ENCODE assay signal across 8 cellular contexts in the genomic region with DNA sequence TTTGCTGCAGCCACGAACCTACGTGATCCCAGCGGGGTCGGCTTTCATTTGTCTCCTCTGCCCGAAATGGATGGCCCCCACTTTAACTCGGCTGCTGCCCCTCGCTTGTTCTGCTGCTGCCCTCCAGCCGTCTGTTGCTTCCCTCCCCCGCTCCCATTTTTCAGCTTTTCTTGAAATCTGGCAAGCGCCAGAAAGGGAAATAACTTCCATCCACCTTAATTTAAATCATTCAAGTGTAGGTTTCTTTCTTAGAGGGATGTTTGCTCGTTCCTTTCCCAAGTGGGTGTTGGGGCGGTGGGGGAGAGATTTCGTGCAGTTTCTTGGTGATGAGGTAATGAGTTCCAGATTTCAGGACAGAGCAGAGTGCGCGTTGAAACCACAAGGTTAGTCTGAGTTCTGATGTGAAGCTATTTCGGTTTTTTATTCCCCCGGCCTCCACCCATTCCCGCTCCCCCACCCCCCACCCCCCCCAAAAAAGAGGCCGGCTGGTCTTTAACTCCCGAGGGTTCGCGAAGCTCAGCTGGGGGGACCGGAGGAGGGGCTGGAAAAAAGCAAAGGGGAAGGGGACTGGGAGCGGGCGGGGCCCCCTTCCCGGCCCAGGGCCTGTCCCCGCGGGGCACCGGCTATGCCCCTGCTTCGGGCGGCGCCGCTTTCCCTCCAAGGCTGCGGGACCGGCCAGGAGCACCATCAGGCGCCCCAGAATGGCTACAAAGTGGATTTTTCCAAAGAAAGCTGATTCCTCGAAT. TPM values are rescaled to one million over a fixed set of nuclear protein-coding genes. Genes with fewer than 3 reads are reported as not detected.
DNase-seq lines count a peak whose midpoint lies in the region; ATAC-seq, FAIRE-seq and TF ChIP-seq lines count a peak whose summit lies in the region.

No MANE protein-coding gene starts in this region.

- H3K27me3 Mint-ChIP-seq in CD4-positive, CD25-positive, alpha-beta regulatory T cell = peaks cover 22% of the 10 kb centered on the region
- H3K27me3 Mint-ChIP-seq in activated CD4-positive, alpha-beta memory T cell treated with anti-CD3 and anti-CD28 coated beads for 36 hours = no peaks in the 10 kb centered on the region

- peaks cover 16% of the 10 kb centered on the region for H3K36me3 Mint-ChIP-seq in CD4-positive, CD25-positive, alpha-beta regulatory T cell
- peaks cover 37% of the 10 kb centered on the region for H3K36me3 Mint-ChIP-seq in activated CD4-positive, alpha-beta memory T cell treated with anti-CD3 and anti-CD28 coated beads for 36 hours

- peak overlapping the region; percentile 99 for H3K9ac ChIP-seq in mucosa of stomach (ENCODE audit: low read length)

- FAIRE-seq in urothelium cell line (lab: Jason Lieb, UNC) = no peak

- H3K4me3 ChIP-seq in CD4-positive, CD25-positive, alpha-beta regulatory T cell (ENCODE audit: low read depth, low read length) = peak overlapping the region; percentile 94
- H3K4me3 ChIP-seq in mucosa of stomach (ENCODE audit: low read length) (peak overlapping the region; percentile 93), tibial artery (peak overlapping the region; percentile 88 to 95)

- peak overlapping the region; percentile 99 for H3K27ac ChIP-seq in CD4-positive, CD25-positive, alpha-beta regulatory T cell (ENCODE audit: insufficient read depth, low read length, poor library complexity, severe bottlenecking)
- peak overlapping the region; percentile 96 to 100 for H3K27ac ChIP-seq in tibial artery

- peaks cover 12 to 51% (median 22%) of the 10 kb centered on the region in 4 donors for H3K4me1 Mint-ChIP-seq in CD4-positive, CD25-positive, alpha-beta regulatory T cell
- peaks cover 42% of the 10 kb centered on the region for H3K4me1 Mint-ChIP-seq in activated CD4-positive, alpha-beta memory T cell treated with anti-CD3 and anti-CD28 coated beads for 36 hours (ENCODE audit: low read depth)

- peaks cover 31% of the 10 kb centered on the region for H3K4me1 ChIP-seq in CD4-positive, CD25-positive, alpha-beta regulatory T cell (ENCODE audit: control insufficient read depth, insufficient read depth, low read length, poor library complexity, severe bottlenecking)
- H3K4me1 ChIP-seq in mucosa of stomach (ENCODE audit: control insufficient read depth, insufficient read depth, low read length) (peaks cover 9% of the 10 kb centered on the region), tibial artery (peaks cover 0 to 14% (median 9%) of the 10 kb centered on the region in 4 donors)

- H3K9me3 ChIP-seq in CD4-positive, CD25-positive, alpha-beta regulatory T cell (ENCODE audit: control insufficient read depth in 2 of 2, low read length in 2 of 2) = no peaks in the 10 kb centered on the region
- H3K9me3 ChIP-seq in mucosa of stomach (ENCODE audit: control insufficient read depth, low read length) (no peaks in the 10 kb centered on the region), tibial artery (no peaks in the 10 kb centered on the region)

- CTCF ChIA-PET in activated CD4-positive, alpha-beta memory T cell treated with anti-CD3 and anti-CD28 coated beads for 36 hours (lab: Charles Lee) = interaction anchor here (0.9 to 5.2 kb wide), 6 partner anchors 10 to 546 kb away, joined by 3 to 97 read pairs (median 4); no protein-coding TSS in a partner anchor

- H3K4me3 Mint-ChIP-seq in CD4-positive, CD25-positive, alpha-beta regulatory T cell = peak overlapping the region; percentile 95 to 100 (median 98)
- peak overlapping the region; percentile 89 for H3K4me3 Mint-ChIP-seq in activated CD4-positive, alpha-beta memory T cell treated with anti-CD3 and anti-CD28 coated beads for 36 hours

- H3K9me3 Mint-ChIP-seq in CD4-positive, CD25-positive, alpha-beta regulatory T cell = peaks cover 0 to 5% (median 0%) of the 10 kb centered on the region in 7 donors
- H3K9me3 Mint-ChIP-seq in activated CD4-positive, alpha-beta memory T cell treated with anti-CD3 and anti-CD28 coated beads for 36 hours = peaks cover 6% of the 10 kb centered on the region

- peak in 2 of 3 donors; percentile 26 to 54 for DNase-seq in CD4-positive, CD25-positive, alpha-beta regulatory T cell
- peak; percentile 61 for DNase-seq in HT-29 (ENCODE audit: low spot score)
- peak; percentile 69 for DNase-seq in activated CD4-positive, alpha-beta memory T cell treated with anti-CD3 and anti-CD28 coated beads for 36 hours
- peak; percentile 70 to 82 for DNase-seq in erythroblast (lab: John Stamatoyannopoulos, UW)
- DNase-seq in tibial artery = peak; percentile 73 to 82
- DNase-seq in occipital lobe (lab: John Stamatoyannopoulos, UW) = no peak
- no peak for DNase-seq in urothelium cell line (ENCODE audit: low spot score)

- intact Hi-C loops in activated CD4-positive, alpha-beta memory T cell treated with anti-CD3 and anti-CD28 coated beads for 36 hours (cut with micrococcal nuclease) = loop anchor here (2.0 to 10.0 kb wide), 5 partner anchors 14 to 1430 kb away; partner anchors contain the start of genes EIF2S1 and SUSD6
- intact Hi-C loops in tibial artery (cut with DNase I; ENCODE audit: low total_unique reads) = loop anchor here (5.0 kb wide), 2 partner anchors 248 to 268 kb away; no protein-coding TSS in a partner anchor

- TF ChIP-seq CTCF in tibial artery (IDR thresholded peaks at IDR 0.05) = no peak

- peak; percentile 29 for TF ChIP-seq POLR2A in erythroblast (IDR thresholded peaks at IDR 0.05; ENCODE audit: low read length)

- H3K27ac Mint-ChIP-seq in CD4-positive, CD25-positive, alpha-beta regulatory T cell = peak overlapping the region; percentile 98 to 100 (median 100)
- H3K27ac Mint-ChIP-seq in activated CD4-positive, alpha-beta memory T cell treated with anti-CD3 and anti-CD28 coated beads for 36 hours = peak overlapping the region; percentile 99

- ATAC-seq in CD4-positive, CD25-positive, alpha-beta regulatory T cell (ENCODE audit: low read depth in 2 of 2) = no peak

- POLR2A ChIA-PET in activated CD4-positive, alpha-beta memory T cell treated with anti-CD3 and anti-CD28 coated beads for 36 hours (lab: Charles Lee) = interaction anchor here (0.6 to 3.4 kb wide), 16 partner anchors 9 to 976 kb away, joined by 3 to 121 read pairs (median 4); partner anchors contain the start of gene RAD51B

- no peaks in the 10 kb centered on the region for H3K27me3 ChIP-seq in CD4-positive, CD25-positive, alpha-beta regulatory T cell (ENCODE audit: control insufficient read depth, insufficient read depth, low read length)
- H3K27me3 ChIP-seq in mucosa of stomach (ENCODE audit: control insufficient read depth, insufficient read depth, low read length) = no peaks in the 10 kb centered on the region
- no peaks in the 10 kb centered on the region for H3K27me3 ChIP-seq in tibial artery

- H3K36me3 ChIP-seq in CD4-positive, CD25-positive, alpha-beta regulatory T cell (ENCODE audit: control insufficient read depth, insufficient read depth, low read length) = peaks cover 6% of the 10 kb centered on the region
- H3K36me3 ChIP-seq in mucosa of stomach (ENCODE audit: control insufficient read depth, insufficient read depth, low read length) (peaks cover 9% of the 10 kb centered on the region), tibial artery (peaks cover 3 to 25% (median 20%) of the 10 kb centered on the region in 3 donors)

RNA-seq across cellular contexts. Expression of gene ZFP36L1, which starts 2.2 kb away (rescaled TPM):
- total RNA-seq in CD4-positive, CD25-positive, alpha-beta regulatory T cell = 200 TPM
- polyA plus RNA-seq in CD4-positive, CD25-positive, alpha-beta regulatory T cell = 100 to 1,000 TPM in 2 of 4 donors, 10 to 100 TPM in 2; 78.5 to 116 (median 105) TPM
- total RNA-seq in HT-29 (2014; rRNA removed; shearing (Covaris generic)) = 83.8 and 88.6 TPM in 2 replicates
- total RNA-seq in activated CD4-positive, alpha-beta memory T cell treated with anti-CD3 and anti-CD28 coated beads for 36 hours = 100 to 1,000 TPM; 103 to 107 TPM
- total RNA-seq in occipital lobe = 7.3 TPM

Comparison
In these comparisons a context has a peak if more than half of its experiments do, and no peak if none do; other contexts are left out.
1. DNase-seq: peak in CD4-positive, CD25-positive, alpha-beta regulatory T cell (2 of 3), HT-29 (single experiment), activated CD4-positive, alpha-beta memory T cell treated with anti-CD3 and anti-CD28 coated beads for 36 hours (single experiment), erythroblast (2 of 2) and tibial artery (2 of 2); none in occipital lobe (single experiment) and urothelium cell line (single experiment).
2. RNA of gene ZFP36L1, which starts 2.2 kb away (total RNA-seq): 200 TPM in CD4-positive, CD25-positive, alpha-beta regulatory T cell (single experiment), 103 to 107 TPM in activated CD4-positive, alpha-beta memory T cell treated with anti-CD3 and anti-CD28 coated beads for 36 hours and 83.8 to 88.6 TPM in HT-29; 7.3 TPM in occipital lobe (single experiment); every median in the first group is over 10 times any median in the second.
3. Peak in every context shown above with its lines, with median percentiles within 50 percentile points of each other: H3K4me3 ChIP-seq.